24 cellular contexts compared by ENCODE assay signal in genomic region chr4:62455871-62456270, GRCh38.
"Had no signal": no experiment of that assay in that cellular context is flagged by ENCODE, and none has a peak within 500 bp of the region (broad histone marks: within the 10 kb centered on the region; RNA-seq: fewer than 3 reads in every experiment).

No MANE protein-coding gene starts in this region.

- H3K4me1 ChIP-seq: SJSA1 had no signal

- DNase-seq: activated B cell treated with CpG ODN at 0.5 μM for 24 hours; activated CD4-positive, alpha-beta T cell treated with anti-CD3 and anti-CD28 coated beads for 1 hour; activated CD4-positive, alpha-beta T cell treated with anti-CD3 and anti-CD28 coated beads, Interleukin-2, amount 10 ng/mL, durations not matched to agents 24 days and 14 days; activated CD4-positive, alpha-beta T cell treated with anti-CD3 and anti-CD28 coated beads, Interleukin-2, amount 50 U/mL, for 48 hours; activated CD8-positive, alpha-beta memory T cell treated with anti-CD3 and anti-CD28 coated beads, Interleukin-2, amount 10 ng/mL, durations not matched to agents 7 days and 5 days; activated effector memory CD4-positive, alpha-beta T cell treated with anti-CD3 and anti-CD28 coated beads, Interleukin-2, amount 50 U/mL, for 16 hours; activated naive CD4-positive, alpha-beta T cell treated with Interleukin-2 at 50 U/mL for 16 hours; activated naive CD8-positive, alpha-beta T cell treated with anti-CD3 and anti-CD28 coated beads, Interleukin-2, amount 50 U/mL, for 24 hours; activated T-cell treated with anti-CD3 and anti-CD28 coated beads, Interleukin-2, amount 50 U/mL, for 4 hours; amygdala; central memory CD4-positive, alpha-beta T cell; Karpas-422; MM.1S; NCI-H1105; NCI-H1436; NCI-H1694 treated with DMSO at 0.1 percent for 48 hours; NCI-H2029 treated with DMSO at 0.1 percent for 48 hours; NCI-H510A treated with DMSO at 0.1 percent for 48 hours; SHP77 had no signal

- H3K36me3 Mint-ChIP-seq: activated CD8-positive, alpha-beta memory T cell treated with anti-CD3 and anti-CD28 coated beads, Interleukin-2, amount 10 ng/mL, durations not matched to agents 7 days and 5 days had no signal

- H3K9me3 ChIP-seq: SJSA1 had no signal

- H3K4me3 ChIP-seq: K562, SJSA1 had no signal

- H3K36me3 ChIP-seq: SJSA1 had no signal

- H3K27ac ChIP-seq: SJSA1 had no signal

- H3K27ac Mint-ChIP-seq: activated B cell treated with CpG ODN at 0.5 μM for 24 hours; activated CD4-positive, alpha-beta T cell treated with anti-CD3 and anti-CD28 coated beads, Interleukin-2, amount 10 ng/mL, durations not matched to agents 24 days and 14 days; activated CD8-positive, alpha-beta memory T cell treated with anti-CD3 and anti-CD28 coated beads, Interleukin-2, amount 10 ng/mL, durations not matched to agents 7 days and 5 days; activated naive CD4-positive, alpha-beta T cell treated with anti-CD3 and anti-CD28 coated beads, Interleukin-2, amount 50 U/mL, for 72 hours; activated naive CD8-positive, alpha-beta T cell treated with anti-CD3 and anti-CD28 coated beads, Interleukin-2, amount 50 U/mL, for 24 hours; T-helper 1 cell treated with Interleukin-12 subunit alpha and Interleukin-12 subunit beta and Interleukin-4 antibody, amounts not matched to agents 30 μg/mL and 1 μg/mL, for 36 hours had no signal

- H3K27me3 ChIP-seq: SJSA1 had no signal

- H3K4me3 Mint-ChIP-seq: activated B cell treated with CpG ODN at 0.5 μM for 24 hours; activated CD4-positive, alpha-beta T cell treated with anti-CD3 and anti-CD28 coated beads, Interleukin-2, amount 10 ng/mL, durations not matched to agents 24 days and 14 days; activated CD8-positive, alpha-beta memory T cell treated with anti-CD3 and anti-CD28 coated beads, Interleukin-2, amount 10 ng/mL, durations not matched to agents 7 days and 5 days; activated naive CD8-positive, alpha-beta T cell treated with anti-CD3 and anti-CD28 coated beads, Interleukin-2, amount 50 U/mL, for 24 hours; activated T-cell treated with anti-CD3 and anti-CD28 coated beads, Interleukin-2, amount 50 U/mL, for 4 hours; T-helper 1 cell treated with Interleukin-12 subunit alpha and Interleukin-12 subunit beta and Interleukin-4 antibody, amounts not matched to agents 30 μg/mL and 1 μg/mL, for 36 hours had no signal

- FAIRE-seq: bronchial epithelial cell, K562 had no signal

- H3K27me3 Mint-ChIP-seq: activated B cell treated with CpG ODN at 0.5 μM for 24 hours; activated CD4-positive, alpha-beta T cell treated with anti-CD3 and anti-CD28 coated beads, Interleukin-2, amount 10 ng/mL, durations not matched to agents 24 days and 14 days; activated CD8-positive, alpha-beta memory T cell treated with anti-CD3 and anti-CD28 coated beads, Interleukin-2, amount 10 ng/mL, durations not matched to agents 7 days and 5 days; activated naive CD8-positive, alpha-beta T cell treated with anti-CD3 and anti-CD28 coated beads, Interleukin-2, amount 50 U/mL, for 24 hours had no signal

- H3K4me1 Mint-ChIP-seq: activated B cell treated with CpG ODN at 0.5 μM for 24 hours; activated CD4-positive, alpha-beta T cell treated with anti-CD3 and anti-CD28 coated beads, Interleukin-2, amount 10 ng/mL, durations not matched to agents 24 days and 14 days; activated CD8-positive, alpha-beta memory T cell treated with anti-CD3 and anti-CD28 coated beads, Interleukin-2, amount 10 ng/mL, durations not matched to agents 7 days and 5 days; activated naive CD8-positive, alpha-beta T cell treated with anti-CD3 and anti-CD28 coated beads, Interleukin-2, amount 50 U/mL, for 24 hours had no signal
